In the genomic region with DNA sequence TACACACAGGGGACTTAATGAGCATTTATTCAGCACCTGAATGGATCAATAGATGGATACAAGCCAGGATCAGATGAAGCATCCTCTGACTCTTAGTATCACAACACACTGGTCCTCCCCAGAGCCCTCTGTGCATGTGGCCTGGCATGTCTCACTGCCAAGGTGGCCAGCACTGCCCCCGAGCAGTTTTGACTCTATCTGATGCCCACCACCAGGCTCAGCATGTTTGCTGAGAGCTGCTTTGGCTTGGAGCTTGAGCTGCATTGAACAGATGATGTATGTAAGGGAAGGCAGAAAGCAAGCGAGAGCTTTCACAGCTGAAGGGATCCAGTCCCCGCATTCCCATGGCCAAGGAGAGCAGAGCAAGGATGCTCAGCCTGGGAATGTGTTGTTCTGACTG, we compare ENCODE assay signal across 33 cellular contexts.
"Had no signal": no experiment of that assay in that cellular context is flagged by ENCODE, and none has a peak within 500 bp of the region (broad histone marks: within the 10 kb centered on the region; RNA-seq: fewer than 3 reads in every experiment).

No MANE protein-coding gene starts in this region.

- H3K27me3 ChIP-seq: ascending aorta, MG63 had no signal

- H3K4me3 ChIP-seq: ascending aorta, breast epithelium, MG63, PC-9 had no signal

- DNase-seq: activated CD4-positive, alpha-beta T cell treated with anti-CD3 and anti-CD28 coated beads for 36 hours; activated CD4-positive, alpha-beta T cell treated with anti-CD3 and anti-CD28 coated beads, Interleukin-2, amount 10 ng/mL, durations not matched to agents 7 days and 5 days; activated CD4-positive, alpha-beta T cell treated with anti-CD3 and anti-CD28 coated beads, Interleukin-2, amount 50 U/mL, for 48 hours; activated CD8-positive, alpha-beta T cell treated with anti-CD3 and anti-CD28 coated beads, Interleukin-2, amount 10 ng/mL, durations not matched to agents 7 days and 5 days; activated gamma-delta T cell; activated naive CD4-positive, alpha-beta T cell treated with Interleukin-2 at 50 U/mL for 16 hours; activated naive CD8-positive, alpha-beta T cell treated with anti-CD3 and anti-CD28 coated beads, Interleukin-2, amount 10 ng/mL, durations not matched to agents 7 days and 5 days; activated T-cell treated with anti-CD3 and anti-CD28 coated beads, Interleukin-2, amount 50 U/mL, for 24 hours; amygdala; caudate nucleus; cerebellar nuclear complex; Kasumi-1; KG1; MG63; NCI-H1048; NCI-H1417; NCI-H1694; NCI-H1930; NCI-H2081 treated with DMSO at 0.1 percent for 48 hours; NCI-H226; NCI-H446 treated with DMSO at 0.1 percent for 48 hours; NCI-H69; NK-92 treated with Interleukin-12 subunit alpha and Interleukin-12 subunit beta, amount 100 ng/mL, for 24 hours; PC-9; SIG-M5 had no signal

- H3K36me3 ChIP-seq: ascending aorta, breast epithelium, MG63 had no signal

- H3K9me3 ChIP-seq: MG63 had no signal

- H3K4me2 ChIP-seq: PC-9 had no signal

- H3K4me1 ChIP-seq: ascending aorta, breast epithelium had no signal

- H3K27me3 Mint-ChIP-seq: activated naive CD8-positive, alpha-beta T cell treated with anti-CD3 and anti-CD28 coated beads, Interleukin-2, amount 10 ng/mL, durations not matched to agents 7 days and 5 days had no signal

- H3K27ac Mint-ChIP-seq: activated CD4-positive, alpha-beta T cell treated with anti-CD3 and anti-CD28 coated beads for 36 hours; activated CD4-positive, alpha-beta T cell treated with anti-CD3 and anti-CD28 coated beads, Interleukin-2, amount 10 ng/mL, durations not matched to agents 7 days and 5 days; activated CD8-positive, alpha-beta T cell treated with anti-CD3 and anti-CD28 coated beads, Interleukin-2, amount 10 ng/mL, durations not matched to agents 7 days and 5 days; activated naive CD4-positive, alpha-beta T cell treated with anti-CD3 and anti-CD28 coated beads, Interleukin-2, amount 50 U/mL, for 24 hours; activated naive CD8-positive, alpha-beta T cell treated with anti-CD3 and anti-CD28 coated beads, Interleukin-2, amount 10 ng/mL, durations not matched to agents 7 days and 5 days; activated T-cell treated with anti-CD3 and anti-CD28 coated beads, Interleukin-2, amount 50 U/mL, for 24 hours; activated T-helper 2 cell treated with anti-CD3 and anti-CD28 coated beads, Interferon-gamma antibody, Interleukin-2, Interleukin-4, amounts not matched to agents 10 μg/mL and 5 μg/mL and 100 μg/mL, durations not matched to agents 14 hours and 24 hours and 36 hours; T-helper 1 cell treated with Interleukin-12 subunit alpha and Interleukin-12 subunit beta and Interleukin-4 antibody, amounts not matched to agents 30 μg/mL and 1 μg/mL, for 36 hours; T-helper 2 cell treated with Interferon-gamma antibody and Interleukin-4, amounts not matched to agents 5 μg/mL and 100 μg/mL, for 36 hours; WTC11 had no signal

- H3K36me3 Mint-ChIP-seq: activated naive CD4-positive, alpha-beta T cell treated with anti-CD3 and anti-CD28 coated beads, Interleukin-2, amount 50 U/mL, for 24 hours; activated naive CD8-positive, alpha-beta T cell treated with anti-CD3 and anti-CD28 coated beads, Interleukin-2, amount 10 ng/mL, durations not matched to agents 7 days and 5 days had no signal

- H3K9me3 Mint-ChIP-seq: activated CD4-positive, alpha-beta T cell treated with anti-CD3 and anti-CD28 coated beads, Interleukin-2, amount 10 ng/mL, durations not matched to agents 7 days and 5 days; activated naive CD8-positive, alpha-beta T cell treated with anti-CD3 and anti-CD28 coated beads, Interleukin-2, amount 10 ng/mL, durations not matched to agents 7 days and 5 days; activated T-helper 2 cell treated with anti-CD3 and anti-CD28 coated beads, Interferon-gamma antibody, Interleukin-2, Interleukin-4, amounts not matched to agents 10 μg/mL and 5 μg/mL and 100 μg/mL, durations not matched to agents 14 hours and 24 hours and 36 hours; T-helper 1 cell treated with Interleukin-12 subunit alpha and Interleukin-12 subunit beta and Interleukin-4 antibody, amounts not matched to agents 30 μg/mL and 1 μg/mL, for 36 hours; T-helper 2 cell treated with Interferon-gamma antibody and Interleukin-4, amounts not matched to agents 5 μg/mL and 100 μg/mL, for 36 hours had no signal

- H3K4me1 Mint-ChIP-seq: activated CD4-positive, alpha-beta T cell treated with anti-CD3 and anti-CD28 coated beads for 36 hours; activated CD4-positive, alpha-beta T cell treated with anti-CD3 and anti-CD28 coated beads, Interleukin-2, amount 10 ng/mL, durations not matched to agents 7 days and 5 days; activated naive CD4-positive, alpha-beta T cell treated with anti-CD3 and anti-CD28 coated beads, Interleukin-2, amount 50 U/mL, for 24 hours; activated naive CD8-positive, alpha-beta T cell treated with anti-CD3 and anti-CD28 coated beads, Interleukin-2, amount 10 ng/mL, durations not matched to agents 7 days and 5 days had no signal

- H3K4me3 Mint-ChIP-seq: activated CD4-positive, alpha-beta T cell treated with anti-CD3 and anti-CD28 coated beads for 36 hours; activated CD4-positive, alpha-beta T cell treated with anti-CD3 and anti-CD28 coated beads, Interleukin-2, amount 10 ng/mL, durations not matched to agents 7 days and 5 days; activated CD8-positive, alpha-beta T cell treated with anti-CD3 and anti-CD28 coated beads, Interleukin-2, amount 10 ng/mL, durations not matched to agents 7 days and 5 days; activated naive CD4-positive, alpha-beta T cell treated with anti-CD3 and anti-CD28 coated beads, Interleukin-2, amount 50 U/mL, for 24 hours; activated naive CD8-positive, alpha-beta T cell treated with anti-CD3 and anti-CD28 coated beads, Interleukin-2, amount 10 ng/mL, durations not matched to agents 7 days and 5 days; activated T-cell treated with anti-CD3 and anti-CD28 coated beads, Interleukin-2, amount 50 U/mL, for 24 hours; T-helper 1 cell treated with Interleukin-12 subunit alpha and Interleukin-12 subunit beta and Interleukin-4 antibody, amounts not matched to agents 30 μg/mL and 1 μg/mL, for 36 hours; T-helper 2 cell treated with Interferon-gamma antibody and Interleukin-4, amounts not matched to agents 5 μg/mL and 100 μg/mL, for 36 hours; WTC11 had no signal

- H3K27ac ChIP-seq: ascending aorta, breast epithelium, PC-9, RWPE1 had no signal
